8 cellular contexts compared by ENCODE assay signal in the genomic region with DNA sequence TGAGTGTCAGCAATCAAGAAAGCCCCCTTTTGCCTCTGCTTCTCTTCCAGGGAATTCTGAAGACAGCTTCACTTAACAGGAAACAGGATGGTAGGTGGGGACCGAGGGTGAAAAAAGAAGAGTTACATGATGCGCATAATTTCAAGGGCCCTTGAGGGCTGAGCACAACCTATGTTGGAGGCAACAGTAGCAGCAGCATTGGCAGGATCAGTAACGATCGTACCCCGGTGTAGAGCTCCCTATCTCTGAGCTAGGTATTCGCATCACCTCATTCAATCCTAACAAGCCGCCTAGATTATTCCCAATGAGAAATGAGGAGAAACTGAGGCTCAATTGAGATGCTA. TPM values are rescaled to one million over a fixed set of nuclear protein-coding genes. Genes with fewer than 3 reads are reported as not detected.
DNase-seq lines count a peak whose midpoint lies in the region; ATAC-seq and TF ChIP-seq lines count a peak whose summit lies in the region.

No MANE protein-coding gene starts in this region.

- H3K9me2 ChIP-seq in GM23338 (ENCODE audit: insufficient read depth) = no peaks in the 10 kb centered on the region

- intact Hi-C loops in CD14-positive monocyte (cut with micrococcal nuclease) = no loop called here
- intact Hi-C loops in heart left ventricle (cut with DNase I) = loop anchor here in 2 of 10 donors (2.0 to 10.0 kb wide), 2 partner anchors 37 to 97 kb away; a partner anchor contains a TSS
- intact Hi-C loops in prostate gland (cut with DNase I) = no loop called here

- H3K4me1 ChIP-seq in GM23338 (ENCODE audit: insufficient read depth) (peaks cover 10% of the 10 kb centered on the region), heart left ventricle (peaks cover 0 to 36% (median 18%) of the 10 kb centered on the region in 12 donors), prostate gland (replicated peaks) (peaks cover 8% of the 10 kb centered on the region)

- no peaks in the 10 kb centered on the region for H3K36me3 ChIP-seq in GM23338 (ENCODE audit: insufficient read depth)
- peaks cover 0 to 21% (median 7%) of the 10 kb centered on the region in 9 donors for H3K36me3 ChIP-seq in heart left ventricle
- no peaks in the 10 kb centered on the region for H3K36me3 ChIP-seq in prostate gland

- H3K9me3 Mint-ChIP-seq in CD14-positive monocyte (no peaks in the 10 kb centered on the region), GM23338 (no peaks in the 10 kb centered on the region)
- no peaks in the 10 kb centered on the region for H3K9me3 Mint-ChIP-seq in activated CD4-positive, alpha-beta memory T cell treated with anti-CD3 and anti-CD28 coated beads, Interleukin-2, amount 10 ng/mL, durations not matched to agents 7 days and 5 days

- no peaks in the 10 kb centered on the region for H3K27me3 ChIP-seq in GM23338 (ENCODE audit: insufficient read depth)
- no peaks in the 10 kb centered on the region for H3K27me3 ChIP-seq in heart left ventricle
- H3K27me3 ChIP-seq in prostate gland (replicated peaks; ENCODE audit: insufficient read depth) = no peaks in the 10 kb centered on the region

- TF ChIP-seq POLR2A in heart left ventricle (IDR thresholded peaks at IDR 0.05) (no peak), prostate gland (IDR thresholded peaks at IDR 0.05) (no peak)

- H3K9me3 ChIP-seq in heart left ventricle = no peaks in the 10 kb centered on the region
- no peaks in the 10 kb centered on the region for H3K9me3 ChIP-seq in prostate gland

- H3K36me3 Mint-ChIP-seq in CD14-positive monocyte = peaks cover 8 to 9% of the 10 kb centered on the region in 2 donors
- peaks cover 6% of the 10 kb centered on the region; the same call in 2 of the 3 replicates for H3K36me3 Mint-ChIP-seq in GM23338 (ENCODE audit: low read depth)
- peaks cover 14% of the 10 kb centered on the region for H3K36me3 Mint-ChIP-seq in activated CD4-positive, alpha-beta memory T cell treated with anti-CD3 and anti-CD28 coated beads, Interleukin-2, amount 10 ng/mL, durations not matched to agents 7 days and 5 days (ENCODE audit: low read depth)

- H3K4me1 Mint-ChIP-seq in CD14-positive monocyte (peaks cover 29% of the 10 kb centered on the region), GM23338 (peaks cover 11% of the 10 kb centered on the region)
- peaks cover 35% of the 10 kb centered on the region for H3K4me1 Mint-ChIP-seq in activated CD4-positive, alpha-beta memory T cell treated with anti-CD3 and anti-CD28 coated beads, Interleukin-2, amount 10 ng/mL, durations not matched to agents 7 days and 5 days

- POLR2A ChIA-PET in activated CD4-positive, alpha-beta memory T cell treated with anti-CD3 and anti-CD28 coated beads, Interleukin-2, amount 10 ng/mL, durations not matched to agents 7 days and 5 days (lab: Charles Lee) = interaction anchor here (0.7 to 3.8 kb wide), 9 partner anchors 8 to 153 kb away, joined by 3 to 25 read pairs (median 7); a partner anchor contains a TSS

- H3K27ac Mint-ChIP-seq in CD14-positive monocyte (peak overlapping the region in 6 of 7 donors; percentile 42 to 80 (median 56)), GM23338 (peak overlapping the region; percentile 87)
- peak overlapping the region; percentile 80 for H3K27ac Mint-ChIP-seq in activated CD4-positive, alpha-beta memory T cell treated with anti-CD3 and anti-CD28 coated beads, Interleukin-2, amount 10 ng/mL, durations not matched to agents 7 days and 5 days

- CTCF ChIA-PET in activated CD4-positive, alpha-beta memory T cell treated with anti-CD3 and anti-CD28 coated beads, Interleukin-2, amount 10 ng/mL, durations not matched to agents 7 days and 5 days (lab: Charles Lee) = interaction anchor here (0.7 to 5.3 kb wide), 9 partner anchors 9 to 144 kb away, joined by 3 to 53 read pairs (median 5); a partner anchor contains a TSS

- peak overlapping the region; percentile 99 for H3K4me3 ChIP-seq in GM23338
- H3K4me3 ChIP-seq in heart left ventricle = peak overlapping the region; percentile 77 to 100 (median 96)
- peak overlapping the region; percentile 91 to 95 for H3K4me3 ChIP-seq in prostate gland

- DNase-seq in CD14-positive monocyte (ENCODE audit: low spot score) (no peak), GM23338 (ENCODE audit: low spot score) (peak; percentile 46), heart left ventricle (no peak), prostate gland (ENCODE audit: low spot score) (no peak), SHP77 treated with DMSO at 0.1 percent for 48 hours (lab: John Stamatoyannopoulos, UW) (no peak), A172 (ENCODE audit: low spot score) (no peak)
- DNase-seq in activated CD4-positive, alpha-beta memory T cell treated with anti-CD3 and anti-CD28 coated beads, Interleukin-2, amount 10 ng/mL, durations not matched to agents 7 days and 5 days = peak; percentile 20

- H3K4me2 ChIP-seq in GM23338 = peak overlapping the region; percentile 85

- WGBS in heart left ventricle, 4 donors = 0 to 6% (median 3%) methylated on average over 7 of the region's 7 CpGs
- 0% methylated on average over 7 of the region's 7 CpGs for WGBS in prostate gland

- H3K4me3 Mint-ChIP-seq in CD14-positive monocyte (peak overlapping the region; percentile 82 to 90), GM23338 (peak overlapping the region; percentile 90)
- peak overlapping the region; percentile 89 for H3K4me3 Mint-ChIP-seq in activated CD4-positive, alpha-beta memory T cell treated with anti-CD3 and anti-CD28 coated beads, Interleukin-2, amount 10 ng/mL, durations not matched to agents 7 days and 5 days

- peaks cover 9% of the 10 kb centered on the region; the same call in 1 of the 2 replicates for H3F3A ChIP-seq in GM23338 (replicated peaks; ENCODE audit: low read depth)

- ATAC-seq in GM23338 (peak; percentile 45), heart left ventricle (peak in 3 of 4 donors; percentile 12 to 14 (median 13)), HG02973 (IDR thresholded peaks at IDR 0.05; ENCODE audit: unreplicated experiment) (no peak)

- H3K79me2 ChIP-seq in GM23338 (replicated peaks; ENCODE audit: insufficient read depth) = peaks cover 44% of the 10 kb centered on the region

- peak overlapping the region; percentile 100 for H2AFZ ChIP-seq in GM23338

- H3K27me3 Mint-ChIP-seq in CD14-positive monocyte (ENCODE audit: low read depth in 3 of 3) = peaks cover 0 to 7% (median 3%) of the 10 kb centered on the region in 3 donors
- H3K27me3 Mint-ChIP-seq in GM23338 (ENCODE audit: insufficient read depth, low read depth, poor library complexity) = peaks cover 14% of the 10 kb centered on the region
- H3K27me3 Mint-ChIP-seq in activated CD4-positive, alpha-beta memory T cell treated with anti-CD3 and anti-CD28 coated beads, Interleukin-2, amount 10 ng/mL, durations not matched to agents 7 days and 5 days = no peaks in the 10 kb centered on the region

- TF ChIP-seq CTCF in CD14-positive monocyte (IDR thresholded peaks at IDR 0.05) (no peak), GM23338 (conservative IDR thresholded peaks at IDR 0.05; ENCODE audit: low read depth in 2 of 2) (no peak), heart left ventricle (IDR thresholded peaks at IDR 0.05) (no peak), prostate gland (IDR thresholded peaks at IDR 0.05) (no peak)

- H4K20me1 ChIP-seq in GM23338 (replicated peaks; ENCODE audit: insufficient read depth) = peaks cover 4% of the 10 kb centered on the region; the same call in 1 of the 2 replicates

- peak overlapping the region; percentile 39 for H3K27ac ChIP-seq in GM23338 (ENCODE audit: low read depth)
- H3K27ac ChIP-seq in heart left ventricle = peak overlapping the region in 11 of 12 donors; percentile 74 to 95 (median 88)
- peak overlapping the region; percentile 86 for H3K27ac ChIP-seq in prostate gland

TF ChIP-seq in GM23338, 12 proteins besides CTCF, POLR2A, EP300 and RAD21:
- TF ChIP-seq, protein P1, sequence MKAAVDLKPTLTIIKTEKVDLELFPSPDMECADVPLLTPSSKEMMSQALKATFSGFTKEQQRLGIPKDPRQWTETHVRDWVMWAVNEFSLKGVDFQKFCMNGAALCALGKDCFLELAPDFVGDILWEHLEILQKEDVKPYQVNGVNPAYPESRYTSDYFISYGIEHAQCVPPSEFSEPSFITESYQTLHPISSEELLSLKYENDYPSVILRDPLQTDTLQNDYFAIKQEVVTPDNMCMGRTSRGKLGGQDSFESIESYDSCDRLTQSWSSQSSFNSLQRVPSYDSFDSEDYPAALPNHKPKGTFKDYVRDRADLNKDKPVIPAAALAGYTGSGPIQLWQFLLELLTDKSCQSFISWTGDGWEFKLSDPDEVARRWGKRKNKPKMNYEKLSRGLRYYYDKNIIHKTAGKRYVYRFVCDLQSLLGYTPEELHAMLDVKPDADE (IDR thresholded peaks at IDR 0.05) = no peak
- TF ChIP-seq JUNB (IDR thresholded peaks at IDR 0.05; ENCODE audit: unreplicated experiment) = no peak

RNA-seq across cellular contexts. Expression of a gene that starts 0.4 kb away (rescaled TPM):
- polyA plus RNA-seq in CD14-positive monocyte (1 to 10 TPM; 3.6 TPM), GM23338 (2016; fragmentation: Nextera tagmentation; extraction: Ambion mirVana) (9.2 and 9.4 TPM in 2 replicates), heart left ventricle (1 to 10 TPM; 5.5 to 6.8 TPM)
- total RNA-seq in GM23338 (2014; rRNA removed; shearing (Covaris generic)) = 27.7 and 29.2 TPM in 2 replicates
- total RNA-seq in activated CD4-positive, alpha-beta memory T cell treated with anti-CD3 and anti-CD28 coated beads, Interleukin-2, amount 10 ng/mL, durations not matched to agents 7 days and 5 days = 10 to 100 TPM; 30.4 to 30.5 TPM
- total RNA-seq in heart left ventricle (10 to 100 TPM; 10.1 to 20.0 (median 13.3) TPM), prostate gland (10 to 100 TPM; 12.9 to 33.1 TPM)
- total RNA-seq in A172 (2014; rRNA removed; shearing (Covaris generic)) = 9.1 and 10.8 TPM in 2 replicates

RNA-seq across cellular contexts. Expression of a gene that starts 38.3 kb away (rescaled TPM):
- polyA plus RNA-seq in CD14-positive monocyte (1 to 10 TPM; 2.6 to 4.0 TPM), GM23338 (2016; fragmentation: Nextera tagmentation; extraction: Ambion mirVana) (10.8 and 12.5 TPM in 2 replicates), heart left ventricle (10 to 100 TPM in 1 of 2 donors, 1 to 10 TPM in 1; 4.5 to 14.8 TPM)
- 25.5 and 28.1 TPM in 2 replicates for total RNA-seq in GM23338 (2014; rRNA removed; shearing (Covaris generic))
- total RNA-seq in activated CD4-positive, alpha-beta memory T cell treated with anti-CD3 and anti-CD28 coated beads, Interleukin-2, amount 10 ng/mL, durations not matched to agents 7 days and 5 days = 10 to 100 TPM; 31.2 to 31.8 TPM
- total RNA-seq in heart left ventricle (10 to 100 TPM; 11.0 to 21.5 (median 16.1) TPM), prostate gland (10 to 100 TPM; 22.0 to 28.3 TPM)
- 13.9 and 14.9 TPM in 2 replicates for total RNA-seq in A172 (2014; rRNA removed; shearing (Covaris generic))

Comparison
In these comparisons a context has a peak if more than half of its experiments do, and no peak if none do; other contexts are left out.
1. DNase-seq: peak in GM23338 (single experiment) and activated CD4-positive, alpha-beta memory T cell treated with anti-CD3 and anti-CD28 coated beads, Interleukin-2, amount 10 ng/mL, durations not matched to agents 7 days and 5 days (single experiment); none in CD14-positive monocyte (single experiment), heart left ventricle (0 of 5), prostate gland (single experiment), SHP77 treated with DMSO at 0.1 percent for 48 hours (single experiment) and A172 (single experiment).
2. Peak in every context shown above with its lines, with median percentiles within 50 percentile points of each other: H3K27ac Mint-ChIP-seq, H3K4me3 Mint-ChIP-seq, H3K27ac ChIP-seq and H3K4me3 ChIP-seq.